ENCODE assay signal across 19 cellular contexts in genomic region chr21:32442566-32443318, GRCh38. TPM values are rescaled to one million over a fixed set of nuclear protein-coding genes. Genes with fewer than 3 reads are reported as not detected.
"Had no signal": no experiment of that assay in that cellular context is flagged by ENCODE, and none has a peak within 500 bp of the region (broad histone marks: within the 10 kb centered on the region; RNA-seq: fewer than 3 reads in every experiment).

No MANE protein-coding gene starts in this region.

- H3K4me1 ChIP-seq: transverse colon had no signal

- H3K4me2 ChIP-seq: smooth muscle cell had no signal

- H3K36me3 ChIP-seq: transverse colon had no signal

- DNase-seq: activated CD4-positive, alpha-beta T cell treated with anti-CD3 and anti-CD28 coated beads for 36 hours; activated CD8-positive, alpha-beta T cell treated with anti-CD3 and anti-CD28 coated beads, Interleukin-2, amount 10 ng/mL, durations not matched to agents 7 days and 5 days; activated naive CD4-positive, alpha-beta T cell treated with anti-CD3 and anti-CD28 coated beads for 36 hours; central memory CD4-positive, alpha-beta T cell; cortex of kidney; effector memory CD4-positive, alpha-beta T cell; erythroblast; foreskin melanocyte; heart left ventricle; kidney; naive thymus-derived CD4-positive, alpha-beta T cell; right cardiac atrium; T-helper 9 cell; transverse colon had no signal

- H3K27ac ChIP-seq: transverse colon, VCaP had no signal

- H3K9me3 ChIP-seq: transverse colon had no signal

- H3K4me3 Mint-ChIP-seq: activated CD4-positive, alpha-beta T cell treated with anti-CD3 and anti-CD28 coated beads for 36 hours; activated CD8-positive, alpha-beta T cell treated with anti-CD3 and anti-CD28 coated beads, Interleukin-2, amount 10 ng/mL, durations not matched to agents 7 days and 5 days; activated naive CD4-positive, alpha-beta T cell treated with anti-CD3 and anti-CD28 coated beads for 36 hours; activated T-helper 1 cell treated with anti-CD3 and anti-CD28 coated beads, Interleukin-12 subunit alpha, Interleukin-12 subunit beta, Interleukin-2, Interleukin-4 antibody, amounts not matched to agents 30 ng/mL and 10 ng/mL and 1 ng/mL, durations not matched to agents 14 hours and 24 hours and 36 hours; naive thymus-derived CD4-positive, alpha-beta T cell; stimulated activated effector memory CD8-positive, alpha-beta T cell treated with anti-CD3 and anti-CD28 coated beads, Interleukin-12 subunit alpha, Interleukin-12 subunit beta, amount 100 ng/mL, for 72 hours had no signal

- H3K27me3 ChIP-seq: heart left ventricle, transverse colon had no signal

- FAIRE-seq: astrocyte, kidney had no signal

- H3K4me3 ChIP-seq: heart left ventricle, smooth muscle cell, transverse colon had no signal

- H3K27ac Mint-ChIP-seq: activated CD4-positive, alpha-beta T cell treated with anti-CD3 and anti-CD28 coated beads for 36 hours; activated CD8-positive, alpha-beta T cell treated with anti-CD3 and anti-CD28 coated beads, Interleukin-2, amount 10 ng/mL, durations not matched to agents 7 days and 5 days; activated naive CD4-positive, alpha-beta T cell treated with anti-CD3 and anti-CD28 coated beads for 36 hours; activated T-helper 1 cell treated with anti-CD3 and anti-CD28 coated beads, Interleukin-12 subunit alpha, Interleukin-12 subunit beta, Interleukin-2, Interleukin-4 antibody, amounts not matched to agents 30 ng/mL and 10 ng/mL and 1 ng/mL, durations not matched to agents 14 hours and 24 hours and 36 hours; naive thymus-derived CD4-positive, alpha-beta T cell; stimulated activated effector memory CD8-positive, alpha-beta T cell treated with anti-CD3 and anti-CD28 coated beads, Interleukin-12 subunit alpha, Interleukin-12 subunit beta, amount 100 ng/mL, for 72 hours had no signal

- H3K27me3 Mint-ChIP-seq: activated CD4-positive, alpha-beta T cell treated with anti-CD3 and anti-CD28 coated beads for 36 hours; naive thymus-derived CD4-positive, alpha-beta T cell had no signal

- ATAC-seq: activated CD4-positive, alpha-beta T cell treated with anti-CD3 and anti-CD28 coated beads for 36 hours; activated CD8-positive, alpha-beta T cell treated with anti-CD3 and anti-CD28 coated beads, Interleukin-2, amount 10 ng/mL, durations not matched to agents 7 days and 5 days; naive thymus-derived CD4-positive, alpha-beta T cell; stimulated activated effector memory CD8-positive, alpha-beta T cell treated with anti-CD3 and anti-CD28 coated beads, Interleukin-12 subunit alpha, Interleukin-12 subunit beta, amount 100 ng/mL, for 72 hours had no signal

- H3K36me3 Mint-ChIP-seq: stimulated activated effector memory CD8-positive, alpha-beta T cell treated with anti-CD3 and anti-CD28 coated beads, Interleukin-12 subunit alpha, Interleukin-12 subunit beta, amount 100 ng/mL, for 72 hours had no signal

RNA-seq across cellular contexts. Expression of gene EVA1C, which starts 30.2 kb away (rescaled TPM):
- total RNA-seq: astrocyte had no signal
